8 cellular contexts compared by ENCODE assay signal in the genomic region with DNA sequence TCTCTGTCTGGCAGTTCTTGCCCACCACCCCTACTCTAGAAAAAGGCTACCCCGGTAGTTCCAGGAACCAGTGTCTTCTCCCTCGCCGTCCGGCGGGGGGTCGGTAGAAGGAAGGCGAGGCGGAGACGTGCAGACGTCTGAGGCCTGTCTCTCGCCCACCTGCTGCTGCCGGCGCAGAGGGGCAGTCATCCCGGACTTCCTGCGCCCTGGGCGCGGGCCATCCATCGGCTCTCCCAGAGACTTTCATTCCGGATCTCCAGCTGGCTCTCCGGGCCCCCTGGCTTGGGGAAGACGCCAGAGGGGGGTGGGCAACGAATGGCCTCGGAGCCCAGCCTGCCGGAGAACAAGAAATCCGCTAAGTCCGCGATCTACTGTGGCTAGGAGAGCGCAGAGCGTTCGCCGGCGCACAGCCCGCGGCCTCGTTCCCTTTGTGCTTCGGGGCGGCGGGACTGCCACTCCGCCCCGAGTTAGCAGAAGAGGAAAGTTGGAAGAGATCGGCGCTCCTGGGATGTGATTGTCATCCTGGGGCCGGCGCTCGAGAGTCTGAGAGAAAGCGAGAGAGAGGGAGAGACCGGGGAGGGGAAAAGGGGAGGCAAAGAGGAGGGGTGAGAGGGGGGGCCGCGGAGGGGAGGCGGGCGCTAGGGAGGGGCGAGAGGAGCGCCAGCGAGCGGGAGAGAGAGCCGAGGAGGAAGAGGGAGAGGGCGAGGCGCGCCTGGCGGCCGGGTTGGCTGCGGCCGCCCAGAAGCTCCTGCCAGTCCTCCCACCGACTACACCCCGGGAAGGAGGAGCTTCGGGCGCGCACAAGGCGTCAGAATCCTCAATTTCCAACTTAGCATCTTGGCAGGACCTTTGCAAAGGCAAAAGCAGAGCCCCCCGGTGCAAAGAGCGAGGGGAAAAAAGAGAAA. TPM values are rescaled to one million over a fixed set of nuclear protein-coding genes. Genes with fewer than 3 reads are reported as not detected.
DNase-seq lines count a peak whose midpoint lies in the region; ATAC-seq, FAIRE-seq and TF ChIP-seq lines count a peak whose summit lies in the region.

IRX5 (plus strand) TSS at position 832 of the 905 bp plus-strand sequence. CDS start 334 bp downstream, outside the sequence.

- peak within 1 kb of the TSS; percentile 83 for H3K4me3 Mint-ChIP-seq in central memory CD8-positive, alpha-beta T cell

- H3K36me3 Mint-ChIP-seq in central memory CD8-positive, alpha-beta T cell (ENCODE audit: insufficient read depth): peaks cover 10% of the 10 kb centered on the region

- DNase-seq in A549 (ENCODE audit: low read depth in 1 of 2, low spot score in 1 of 2) (peak; percentile 81 to 96), NCI-H1417 (lab: John Stamatoyannopoulos, UW) (peak; percentile 80 to 92 (median 86)), SK-N-MC (ENCODE audit: low read depth, low spot score) (no peak), islet precursor cell (peak; percentile 93)
- no peak for DNase-seq in central memory CD8-positive, alpha-beta T cell (ENCODE audit: low spot score in 2 of 2)

- H3K9ac ChIP-seq in SK-N-MC (ENCODE audit: insufficient read length) (peak within 1 kb of the TSS; percentile 77), skeletal muscle tissue (ENCODE audit: low read depth in 1 of 3, low read length in 3 of 3) (peak within 1 kb of the TSS; percentile 86 to 92 (median 89))

- 0% methylated on average over 18 of the region's 71 CpGs for WGBS in A549 (ENCODE audit: missing lambda C conversion rate)

- H3K4me2 ChIP-seq in A549: peak within 1 kb of the TSS; percentile 95

- CTCF ChIA-PET in A549 (lab: Yijun Ruan, JAX): interaction anchor here (0.6 to 2.4 kb wide), 11 partner anchors 8 to 1157 kb away, joined by 3 to 8 read pairs (median 5); no protein-coding TSS in a partner anchor

- TF ChIP-seq POLR2A in A549 (IDR thresholded peaks at IDR 0.05; ENCODE audit: low read length): peak; percentile 20

- POLR2A ChIA-PET in A549 (lab: Yijun Ruan, JAX): interaction anchor here (0.7 to 3.3 kb wide), 8 partner anchors 644 to 1427 kb away, joined by 3 to 14 read pairs (median 5); partner anchors contain the start of genes AKTIP, FTO and IRX3

- peak within 1 kb of the TSS; percentile 84 for H3K27ac Mint-ChIP-seq in central memory CD8-positive, alpha-beta T cell (ENCODE audit: low read depth)

- no peak for TF ChIP-seq CTCF in A549 (IDR thresholded peaks at IDR 0.05)
- TF ChIP-seq CTCF in GM12875 (IDR thresholded peaks at IDR 0.05; ENCODE audit: borderline replicate concordance, insufficient read depth, low read depth, low read length): no peak

- peaks cover 22% of the 10 kb centered on the region for H3K4me1 ChIP-seq in A549
- H3K4me1 ChIP-seq in skeletal muscle tissue (ENCODE audit: control insufficient read depth in 3 of 3, insufficient read depth in 3 of 3, low read length in 3 of 3): peaks cover 8 to 28% (median 15%) of the 10 kb centered on the region in 3 donors

- H3K27me3 ChIP-seq in skeletal muscle tissue (ENCODE audit: control insufficient read depth in 3 of 3, insufficient read depth in 3 of 3, low read length in 3 of 3): peaks cover 16 to 23% (median 17%) of the 10 kb centered on the region in 3 donors

- peaks cover 35% of the 10 kb centered on the region for H3K4me1 Mint-ChIP-seq in central memory CD8-positive, alpha-beta T cell

- peaks cover 5% of the 10 kb centered on the region for H3K9me3 Mint-ChIP-seq in central memory CD8-positive, alpha-beta T cell

- TF ChIP-seq EP300 in A549 (IDR thresholded peaks at IDR 0.05): no peak

- peak; percentile 73 to 85 for ATAC-seq in A549
- ATAC-seq in central memory CD8-positive, alpha-beta T cell (replicated peaks; ENCODE audit: extremely low read depth, poor library complexity, severe bottlenecking): no peak
- ATAC-seq in GM18519 (IDR thresholded peaks at IDR 0.05; ENCODE audit: low FRiP score, unreplicated experiment): no peak

- FAIRE-seq in A549 (lab: Jason Lieb, UNC): no peak

- peak within 1 kb of the TSS; percentile 79 for H3K4me3 ChIP-seq in A549
- H3K4me3 ChIP-seq in GM12875 (ENCODE audit: low read depth, low read length): peak within 1 kb of the TSS; percentile 71
- peak within 1 kb of the TSS; percentile 82 for H3K4me3 ChIP-seq in SK-N-MC
- H3K4me3 ChIP-seq in skeletal muscle tissue (ENCODE audit: low read length in 3 of 3): peak within 1 kb of the TSS; percentile 72 to 92 (median 79)

- H3K27ac ChIP-seq in A549: peak within 1 kb of the TSS; percentile 75 to 99
- H3K27ac ChIP-seq in SK-N-MC: no peak within 1 kb of the TSS
- H3K27ac ChIP-seq in skeletal muscle tissue (ENCODE audit: low read depth, low read length): peak within 1 kb of the TSS; percentile 88

- H3K9me3 ChIP-seq in A549 (no peaks in the 10 kb centered on the region), SK-N-MC (ENCODE audit: low read depth, low read length) (no peaks in the 10 kb centered on the region), skeletal muscle tissue (ENCODE audit: control insufficient read depth in 3 of 3, low read length in 3 of 3) (no peaks in the 10 kb centered on the region)

- peaks cover 81% of the 10 kb centered on the region for H3K27me3 Mint-ChIP-seq in central memory CD8-positive, alpha-beta T cell

- TF ChIP-seq RAD21 in A549 (conservative IDR thresholded peaks at IDR 0.05 in 1 of 2, IDR thresholded peaks at IDR 0.05 in 1 of 2): no peak

- no peaks in the 10 kb centered on the region; the same call in 1 of the 2 replicates for H3K36me3 ChIP-seq in SK-N-MC (ENCODE audit: insufficient read depth, low read length)
- peaks cover 0 to 6% (median 0%) of the 10 kb centered on the region in 3 donors for H3K36me3 ChIP-seq in skeletal muscle tissue (ENCODE audit: control insufficient read depth in 3 of 3, insufficient read depth in 3 of 3, low read length in 3 of 3)

TF ChIP-seq in A549, 52 proteins besides CTCF, POLR2A, EP300 and RAD21 (continues in another document):
- no peak for TF ChIP-seq ESRRA (IDR thresholded peaks at IDR 0.05; ENCODE audit: borderline replicate concordance, low read length)
- TF ChIP-seq, protein P1, sequence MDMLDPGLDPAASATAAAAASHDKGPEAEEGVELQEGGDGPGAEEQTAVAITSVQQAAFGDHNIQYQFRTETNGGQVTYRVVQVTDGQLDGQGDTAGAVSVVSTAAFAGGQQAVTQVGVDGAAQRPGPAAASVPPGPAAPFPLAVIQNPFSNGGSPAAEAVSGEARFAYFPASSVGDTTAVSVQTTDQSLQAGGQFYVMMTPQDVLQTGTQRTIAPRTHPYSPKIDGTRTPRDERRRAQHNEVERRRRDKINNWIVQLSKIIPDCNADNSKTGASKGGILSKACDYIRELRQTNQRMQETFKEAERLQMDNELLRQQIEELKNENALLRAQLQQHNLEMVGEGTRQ (IDR thresholded peaks at IDR 0.05): no peak
- TF ChIP-seq JUNB (IDR thresholded peaks at IDR 0.05): no peak
- TF ChIP-seq SREBF2 (IDR thresholded peaks at IDR 0.05): no peak
- no peak for TF ChIP-seq RARB (CRISPR knock-in tag; IDR thresholded peaks at IDR 0.05)
- TF ChIP-seq MAFK (IDR thresholded peaks at IDR 0.05; ENCODE audit: partially characterized antibody): no peak
- TF ChIP-seq ZC3H11A (IDR thresholded peaks at IDR 0.05): no peak
- TF ChIP-seq ATOH8 (CRISPR knock-in tag; IDR thresholded peaks at IDR 0.05; ENCODE audit: low read depth): no peak
- no peak for TF ChIP-seq GATA3 (IDR thresholded peaks at IDR 0.05; ENCODE audit: borderline replicate concordance)
- no peak for TF ChIP-seq ZFP36 (IDR thresholded peaks at IDR 0.05; ENCODE audit: borderline replicate concordance, partially characterized antibody)
- TF ChIP-seq, protein P2, sequence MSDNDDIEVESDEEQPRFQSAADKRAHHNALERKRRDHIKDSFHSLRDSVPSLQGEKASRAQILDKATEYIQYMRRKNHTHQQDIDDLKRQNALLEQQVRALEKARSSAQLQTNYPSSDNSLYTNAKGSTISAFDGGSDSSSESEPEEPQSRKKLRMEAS (IDR thresholded peaks at IDR 0.05): 0 out of 2 replicates have a peak, but pooled peaks have one; percentile 3
- TF ChIP-seq NPAS2 (CRISPR knock-in tag; IDR thresholded peaks at IDR 0.05; ENCODE audit: borderline replicate concordance): no peak
- no peak for TF ChIP-seq RCOR1 (IDR thresholded peaks at IDR 0.05; ENCODE audit: low read depth, low read length)
- no peak for TF ChIP-seq CHD4 (IDR thresholded peaks at IDR 0.05; ENCODE audit: borderline replicate concordance)
- TF ChIP-seq RNF2 (IDR thresholded peaks at IDR 0.05; ENCODE audit: borderline replicate concordance, low read depth): 0 out of 2 replicates have a peak, but pooled peaks have one; percentile 18
- no peak for TF ChIP-seq SMC3 (IDR thresholded peaks at IDR 0.05)
- TF ChIP-seq PHF8 (IDR thresholded peaks at IDR 0.05; ENCODE audit: borderline replicate concordance, low read depth): peak; percentile 37
- TF ChIP-seq ELK1 (IDR thresholded peaks at IDR 0.05; ENCODE audit: low read depth, low read length): no peak

RNA-seq across cellular contexts. Expression of gene IRX5, which starts in this region (rescaled TPM):
- polyA plus RNA-seq in A549 (2011; rRNA removed) (0.60 and 0.88 TPM in 2 replicates), A549 (2017; fragmentation: RNase III; extraction: RNeasy Plus Mini Kit Qiagen cat#74134 plus additional on column Dnase treatment) (0.57 to 0.67 TPM (median 0.67 TPM) in 3 replicates)
- polyA plus RNA-seq in A549 (2012; cell fraction: cytosol; rRNA removed): 1.5 and 2.0 TPM in 2 replicates
- polyA plus RNA-seq in A549 (2012; cell fraction: nucleus; rRNA removed): 3.5 and 5.0 TPM in 2 replicates
- 0.79 and 0.97 TPM in 2 replicates for polyA minus RNA-seq in A549 (2011; rRNA and poly(A)+ RNA removed)
- 2.1 TPM for total RNA-seq in skeletal muscle tissue

Comparison
In these comparisons a context has a peak if more than half of its experiments do, and no peak if none do; other contexts are left out.
1. ATAC-seq: peak in A549 (2 of 2); none in central memory CD8-positive, alpha-beta T cell (single experiment) and GM18519 (single experiment).
2. DNase-seq: peak in A549 (2 of 2), NCI-H1417 (3 of 3) and islet precursor cell (single experiment); none in SK-N-MC (single experiment) and central memory CD8-positive, alpha-beta T cell (0 of 2).
3. Peak in every context shown above with its lines, with median percentiles within 50 percentile points of each other: H3K4me3 ChIP-seq.